In the genomic region with DNA sequence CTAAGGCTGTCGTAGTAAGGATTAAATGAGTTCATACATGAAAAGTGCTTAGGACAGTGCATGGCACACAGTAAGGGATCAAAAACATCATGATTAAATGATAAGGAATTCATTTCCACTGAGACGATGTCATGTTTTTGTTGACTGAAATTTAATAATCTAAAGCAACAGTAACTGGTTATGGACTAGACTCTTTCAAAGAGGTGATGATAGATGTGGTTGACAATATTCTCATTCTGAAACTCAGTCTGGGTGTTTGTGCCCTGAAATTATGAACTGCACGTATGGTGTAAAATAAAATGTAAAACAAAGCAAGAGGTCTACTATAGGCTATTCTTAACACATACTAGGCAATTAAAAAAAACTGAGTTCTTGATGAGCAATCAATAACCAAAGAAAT, we compare ENCODE assay signal across 19 cellular contexts.
"Had no signal": no experiment of that assay in that cellular context is flagged by ENCODE, and none has a peak within 500 bp of the region (broad histone marks: within the 10 kb centered on the region; RNA-seq: fewer than 3 reads in every experiment).

No MANE protein-coding gene starts in this region.

- H3K27ac Mint-ChIP-seq: naive thymus-derived CD4-positive, alpha-beta T cell; stimulated activated naive B cell treated with anti-CD40 and anti-IgM and Interleukin-4, amounts not matched to agents 10 μg/mL and 1 μg/mL and 100 μg/mL, for 72 hours had no signal

- H3K27me3 Mint-ChIP-seq: naive thymus-derived CD4-positive, alpha-beta T cell; stimulated activated naive B cell treated with anti-CD40 and anti-IgM and Interleukin-4, amounts not matched to agents 10 μg/mL and 1 μg/mL and 100 μg/mL, for 72 hours had no signal

- FAIRE-seq: endometrium, frontal cortex, islet of Langerhans had no signal

- H3K27ac ChIP-seq: heart left ventricle, neutrophil, spleen had no signal

- H3K4me1 ChIP-seq: heart left ventricle had no signal

- H3K9me3 ChIP-seq: heart left ventricle, neutrophil, spleen had no signal

- DNase-seq: effector memory CD4-positive, alpha-beta T cell; heart left ventricle; hippocampal formation; kidney glomerular epithelial cell; mammary epithelial cell; naive thymus-derived CD4-positive, alpha-beta T cell; posterior cingulate gyrus; spleen; stimulated activated CD4-positive, alpha-beta T cell treated with anti-CD3 and anti-CD28 coated beads, Interleukin-15, amount 100 ng/mL, for 24 hours; stimulated activated CD4-positive, alpha-beta T cell treated with anti-CD3 and anti-CD28 coated beads, Interleukin-1b, Interleukin-23, amount 100 ng/mL, for 48 hours; stimulated activated CD4-positive, alpha-beta T cell treated with anti-CD3 and anti-CD28 coated beads, Interleukin-4, amount 100 ng/mL, for 24 hours; stimulated activated naive B cell treated with anti-CD40 and anti-IgM and Interleukin-4, amounts not matched to agents 10 μg/mL and 1 μg/mL and 100 μg/mL, for 72 hours; trophoblast cell had no signal

- ATAC-seq: esophagus mucosa; heart left ventricle; naive thymus-derived CD4-positive, alpha-beta T cell; sciatic nerve; stimulated activated naive B cell treated with anti-CD40 and anti-IgM and Interleukin-4, amounts not matched to agents 10 μg/mL and 1 μg/mL and 100 μg/mL, for 72 hours had no signal

- H3K27me3 ChIP-seq: heart left ventricle, neutrophil, spleen had no signal

- H3K4me3 Mint-ChIP-seq: naive thymus-derived CD4-positive, alpha-beta T cell; stimulated activated naive B cell treated with anti-CD40 and anti-IgM and Interleukin-4, amounts not matched to agents 10 μg/mL and 1 μg/mL and 100 μg/mL, for 72 hours had no signal

- H3K4me3 ChIP-seq: heart left ventricle, spleen had no signal

- H3K9me3 Mint-ChIP-seq: stimulated activated naive B cell treated with anti-CD40 and anti-IgM and Interleukin-4, amounts not matched to agents 10 μg/mL and 1 μg/mL and 100 μg/mL, for 72 hours had no signal
